ENCODE assay signal across 8 cellular contexts in genomic region chr1:113760102-113760804, GRCh38. TPM values are rescaled to one million over a fixed set of nuclear protein-coding genes. Genes with fewer than 3 reads are reported as not detected.
DNase-seq lines count a peak whose midpoint lies in the region; ATAC-seq and TF ChIP-seq lines count a peak whose summit lies in the region.

No MANE protein-coding gene starts in this region.

- no peaks in the 10 kb centered on the region for H3K9me3 Mint-ChIP-seq in activated T-cell treated with anti-CD3 and anti-CD28 coated beads, Interleukin-2, amount 50 U/mL, for 4 hours
- H3K9me3 Mint-ChIP-seq in activated naive CD8-positive, alpha-beta T cell (ENCODE audit: low read depth), result no peaks in the 10 kb centered on the region

- no peak for DNase-seq in activated T-cell treated with anti-CD3 and anti-CD28 coated beads, Interleukin-2, amount 50 U/mL, for 4 hours
- DNase-seq in activated T-cell treated with anti-CD3 and anti-CD28 coated beads for 4 hours (no peak), tibial nerve (ENCODE audit: low spot score in 2 of 2) (no peak), LoVo (ENCODE audit: low spot score) (no peak), SKM-1 treated with dmso at 0.1 percent for 144 hours (lab: John Stamatoyannopoulos, UW; ENCODE audit: unreplicated experiment) (no peak), AG08396 (ENCODE audit: low spot score) (no peak)

- peak overlapping the region; percentile 93 for H3K27ac Mint-ChIP-seq in activated naive CD8-positive, alpha-beta T cell

- no peaks in the 10 kb centered on the region for H3K9me3 ChIP-seq in tibial nerve

- peaks cover 0 to 30% (median 5%) of the 10 kb centered on the region in 4 donors for H3K4me1 ChIP-seq in tibial nerve

- 76 to 77% methylated on average over 20 of the region's 20 CpGs for whole genome bisulfite sequencing in tibial nerve, 2 donors

- TF ChIP-seq EP300 in tibial nerve (IDR thresholded peaks at IDR 0.05), result no peak

- peaks cover 3% of the 10 kb centered on the region for H3K36me3 Mint-ChIP-seq in activated T-cell treated with anti-CD3 and anti-CD28 coated beads, Interleukin-2, amount 50 U/mL, for 4 hours (ENCODE audit: insufficient read depth)
- peaks cover 4% of the 10 kb centered on the region for H3K36me3 Mint-ChIP-seq in activated naive CD8-positive, alpha-beta T cell

- H3K27ac ChIP-seq in layer of hippocampus (ENCODE audit: low read depth, low read length), result peak overlapping the region; percentile 90
- peak overlapping the region; percentile 75 to 97 (median 92) for H3K27ac ChIP-seq in tibial nerve

- H3K27me3 Mint-ChIP-seq in activated T-cell treated with anti-CD3 and anti-CD28 coated beads, Interleukin-2, amount 50 U/mL, for 4 hours (ENCODE audit: low read depth), result no peaks in the 10 kb centered on the region
- H3K27me3 Mint-ChIP-seq in activated naive CD8-positive, alpha-beta T cell, result no peaks in the 10 kb centered on the region

- H3K4me3 Mint-ChIP-seq in activated T-cell treated with anti-CD3 and anti-CD28 coated beads, Interleukin-2, amount 50 U/mL, for 4 hours, result peak overlapping the region; percentile 88
- peak overlapping the region; percentile 94 for H3K4me3 Mint-ChIP-seq in activated naive CD8-positive, alpha-beta T cell

- H3K4me3 ChIP-seq in tibial nerve, result peak overlapping the region in 3 of 4 donors; percentile 85 to 90 (median 86)

- TF ChIP-seq CTCF in tibial nerve (IDR thresholded peaks at IDR 0.05), result no peak

- TF ChIP-seq POLR2A in tibial nerve (IDR thresholded peaks at IDR 0.05), result no peak

- H3K4me1 Mint-ChIP-seq in activated T-cell treated with anti-CD3 and anti-CD28 coated beads, Interleukin-2, amount 50 U/mL, for 4 hours (ENCODE audit: low read depth), result peaks cover 16% of the 10 kb centered on the region
- H3K4me1 Mint-ChIP-seq in activated naive CD8-positive, alpha-beta T cell (ENCODE audit: low read depth), result peaks cover 19% of the 10 kb centered on the region

- H3K36me3 ChIP-seq in tibial nerve, result peaks cover 0 to 7% (median 0%) of the 10 kb centered on the region in 3 donors

- no peak for ATAC-seq in activated T-cell treated with anti-CD3 and anti-CD28 coated beads, Interleukin-2, amount 50 U/mL, for 4 hours

- H3K27me3 ChIP-seq in layer of hippocampus (ENCODE audit: control insufficient read depth, insufficient read depth, low read length), result no peaks in the 10 kb centered on the region
- no peaks in the 10 kb centered on the region for H3K27me3 ChIP-seq in tibial nerve

RNA-seq across cellular contexts. Expression of gene PHTF1, which starts 1.0 kb away (rescaled TPM):
- total RNA-seq in activated T-cell treated with anti-CD3 and anti-CD28 coated beads, Interleukin-2, amount 50 U/mL, for 4 hours, result 10 to 100 TPM in 1 of 3 donors, 1 to 10 TPM in 2; 9.1 to 10.9 (median 9.9) TPM
- total RNA-seq in tibial nerve, result 10 to 100 TPM; 11.3 to 23.3 (median 17.9) TPM

RNA-seq across cellular contexts. Expression of gene RSBN1, which starts 52.0 kb away (rescaled TPM):
- total RNA-seq in activated T-cell treated with anti-CD3 and anti-CD28 coated beads, Interleukin-2, amount 50 U/mL, for 4 hours, result 10 to 100 TPM; 15.4 to 20.2 (median 17.2) TPM
- total RNA-seq in tibial nerve, result 10 to 100 TPM; 18.9 to 33.9 (median 28.7) TPM
